In genomic region chr6:48474764-48475674, GRCh38 we compare ENCODE assay signal across 33 cellular contexts.
A peak's percentile ranks its signal among the peaks of the same experiment; 100 is the strongest.
DNase-seq lines count a peak whose midpoint lies in the region; ATAC-seq and TF ChIP-seq lines count a peak whose summit lies in the region.
"Had no signal": no experiment of that assay in that cellular context is flagged by ENCODE, and none has a peak within 500 bp of the region (broad histone marks: within the 10 kb centered on the region; RNA-seq: fewer than 3 reads in every experiment).

No MANE protein-coding gene starts in this region.

- H3K4me1 Mint-ChIP-seq in MCF 10A (ENCODE audit: insufficient read depth, unreplicated experiment) (no peaks in the 10 kb centered on the region), HFFc6 (ENCODE audit: low read depth) (no peaks in the 10 kb centered on the region)
- H3K4me1 Mint-ChIP-seq: activated naive CD4-positive, alpha-beta T cell treated with anti-CD3 and anti-CD28 coated beads, Interleukin-2, amount 10 ng/mL, durations not matched to agents 7 days and 5 days; CD14-positive monocyte; memory B cell had no signal

- no TSS peak for BruUV-seq in MCF 10A (replicated peaks; lab: Mats Ljungman, UMichigan)

- no peak overlapping the region for H2AFZ ChIP-seq in neuronal stem cell (ENCODE audit: low read length)
- H2AFZ ChIP-seq: hepatocyte, parathyroid adenoma had no signal

- H3K9me3 ChIP-seq in breast epithelium (no peaks in the 10 kb centered on the region), RWPE2 (ENCODE audit: severe bottlenecking) (no peaks in the 10 kb centered on the region), neuronal stem cell (replicated peaks in 1 of 2; ENCODE audit: control insufficient read depth in 2 of 2, insufficient read depth in 1 of 2, low read depth in 1 of 2, low read length in 2 of 2) (no peaks in the 10 kb centered on the region), psoas muscle (no peaks in the 10 kb centered on the region)
- H3K9me3 ChIP-seq: adrenal gland, gastrocnemius medialis, Peyer's patch, stomach, uterus had no signal

- H3K18ac ChIP-seq in neuronal stem cell (ENCODE audit: low read length) = no peak overlapping the region

- POLR2A ChIA-PET in MCF 10A (lab: Yijun Ruan, JAX) = no interaction called here

- no peak overlapping the region for H3K9ac ChIP-seq in neuronal stem cell (ENCODE audit: low read depth, low read length, poor library complexity)
- H3K9ac ChIP-seq: parathyroid adenoma had no signal

- H2BK5ac ChIP-seq in neuronal stem cell (ENCODE audit: low read length) = no peak overlapping the region

- peak overlapping the region; percentile 24 for H2AK5ac ChIP-seq in neuronal stem cell (ENCODE audit: low read depth, low read length)

- no CpG with 5 or more reads among the region's 3 CpGs for WGBS in neuronal stem cell (ENCODE audit: extremely low coverage in 2 of 2, insufficient read length in 2 of 2, insufficient replicate concordance in 1 of 2), 2 donors
- 60 to 81% (median 77%) methylated on average over 3 of the region's 3 CpGs for WGBS in psoas muscle, 3 donors
- WGBS in lower leg skin, 2 donors = 72 to 74% methylated on average over 3 of the region's 3 CpGs

- no peak overlapping the region for H3K4me3 ChIP-seq in breast epithelium
- H3K4me3 ChIP-seq in RWPE2 (ENCODE audit: severe bottlenecking) = no peak overlapping the region
- no peak overlapping the region for H3K4me3 ChIP-seq in fibroblast of mammary gland (ENCODE audit: control insufficient read depth, low read depth, low read length)
- H3K4me3 ChIP-seq in neuronal stem cell (ENCODE audit: low read length in 2 of 2) = no peak overlapping the region
- no peak overlapping the region for H3K4me3 ChIP-seq in psoas muscle
- H3K4me3 ChIP-seq in lower leg skin (ENCODE audit: low read depth, poor library complexity, severe bottlenecking) = no peak overlapping the region
- H3K4me3 ChIP-seq: adrenal gland, gastrocnemius medialis, hepatocyte, Peyer's patch, stomach, uterus had no signal

- ATAC-seq in RWPE2 (ENCODE audit: low read depth) (peak; percentile 42; the same call in 1 of the 3 replicates), psoas muscle (no peak)
- ATAC-seq: activated CD8-positive, alpha-beta T cell treated with anti-CD3 and anti-CD28 coated beads, Interleukin-2, amount 10 ng/mL, durations not matched to agents 7 days and 5 days; gastrocnemius medialis; left colon; sciatic nerve had no signal

- no peak overlapping the region for H3K23ac ChIP-seq in neuronal stem cell (ENCODE audit: low read depth, low read length, poor library complexity)

- H3K27me3 Mint-ChIP-seq in MCF 10A (ENCODE audit: insufficient read depth, unreplicated experiment) = no peaks in the 10 kb centered on the region
- H3K27me3 Mint-ChIP-seq in HFFc6 (ENCODE audit: insufficient read depth) = no peaks in the 10 kb centered on the region; the same call in 1 of the 2 replicates
- H3K27me3 Mint-ChIP-seq: activated naive CD4-positive, alpha-beta T cell treated with anti-CD3 and anti-CD28 coated beads, Interleukin-2, amount 10 ng/mL, durations not matched to agents 7 days and 5 days; memory B cell had no signal

- H3K27ac ChIP-seq in breast epithelium (no peak overlapping the region), RWPE2 (ENCODE audit: poor library complexity, severe bottlenecking) (no peak overlapping the region), neuronal stem cell (replicated peaks; ENCODE audit: low read length) (no peak overlapping the region), psoas muscle (no peak overlapping the region)
- H3K27ac ChIP-seq: adrenal gland, brain microvascular endothelial cell, gastrocnemius medialis, hepatocyte, parathyroid adenoma, Peyer's patch, stomach, uterus had no signal

- no peak overlapping the region for H3K4me2 ChIP-seq in neuronal stem cell (ENCODE audit: insufficient read depth, low read length, poor library complexity, severe bottlenecking)
- H3K4me2 ChIP-seq: hepatocyte had no signal

- CTCF ChIA-PET in MCF 10A (lab: Yijun Ruan, JAX) = no interaction called here

- H4K8ac ChIP-seq in neuronal stem cell (ENCODE audit: low read depth, low read length) = no peak overlapping the region

- H3K14ac ChIP-seq in neuronal stem cell (ENCODE audit: low read length) = no peak overlapping the region

- H2BK120ac ChIP-seq in neuronal stem cell (ENCODE audit: low read depth, low read length) = no peak overlapping the region

- H3K27ac Mint-ChIP-seq in MCF 10A (ENCODE audit: low read depth, unreplicated experiment) (no peak overlapping the region), HFFc6 (no peak overlapping the region)
- H3K27ac Mint-ChIP-seq: activated CD8-positive, alpha-beta T cell treated with anti-CD3 and anti-CD28 coated beads, Interleukin-2, amount 10 ng/mL, durations not matched to agents 7 days and 5 days; activated naive CD4-positive, alpha-beta T cell treated with anti-CD3 and anti-CD28 coated beads, Interleukin-2, amount 10 ng/mL, durations not matched to agents 7 days and 5 days; CD14-positive monocyte; memory B cell had no signal

- no peaks in the 10 kb centered on the region for H3K27me3 ChIP-seq in breast epithelium
- H3K27me3 ChIP-seq in RWPE2 (ENCODE audit: insufficient read depth, poor library complexity, severe bottlenecking) = no peaks in the 10 kb centered on the region
- no peaks in the 10 kb centered on the region for H3K27me3 ChIP-seq in neuronal stem cell (ENCODE audit: control insufficient read depth in 3 of 3, insufficient read depth in 3 of 3, low read depth in 1 of 3, low read length in 3 of 3)
- H3K27me3 ChIP-seq in psoas muscle (ENCODE audit: insufficient read depth in 3 of 3, low read length in 2 of 3) = no peaks in the 10 kb centered on the region
- H3K27me3 ChIP-seq: adrenal gland, brain microvascular endothelial cell, gastrocnemius medialis, hepatocyte, Peyer's patch, stomach, uterus had no signal

- H3K9me3 Mint-ChIP-seq in MCF 10A (ENCODE audit: unreplicated experiment) = no peaks in the 10 kb centered on the region
- no peaks in the 10 kb centered on the region for H3K9me3 Mint-ChIP-seq in HFFc6
- H3K9me3 Mint-ChIP-seq: activated naive CD4-positive, alpha-beta T cell treated with anti-CD3 and anti-CD28 coated beads, Interleukin-2, amount 10 ng/mL, durations not matched to agents 7 days and 5 days; H9; neural crest cell had no signal

- no peak overlapping the region for H2BK15ac ChIP-seq in neuronal stem cell (ENCODE audit: low read length)

- H3K36me3 Mint-ChIP-seq in MCF 10A (ENCODE audit: insufficient read depth, unreplicated experiment) = no peaks in the 10 kb centered on the region
- H3K36me3 Mint-ChIP-seq in HFFc6 (ENCODE audit: low read depth) = no peaks in the 10 kb centered on the region
- H3K36me3 Mint-ChIP-seq: activated naive CD4-positive, alpha-beta T cell treated with anti-CD3 and anti-CD28 coated beads, Interleukin-2, amount 10 ng/mL, durations not matched to agents 7 days and 5 days; CD14-positive monocyte; memory B cell had no signal

- no peak for TF ChIP-seq CTCF in MCF 10A (IDR thresholded peaks at IDR 0.05; ENCODE audit: unreplicated experiment)
- no peak for TF ChIP-seq CTCF in breast epithelium (IDR thresholded peaks at IDR 0.05)
- no peak for TF ChIP-seq CTCF in RWPE2 (IDR thresholded peaks at IDR 0.05; ENCODE audit: poor library complexity, severe bottlenecking)
- no peak for TF ChIP-seq CTCF in fibroblast of mammary gland (conservative IDR thresholded peaks at IDR 0.05; ENCODE audit: control insufficient read depth, insufficient read depth, low read depth, low read length)
- no peak for TF ChIP-seq CTCF in psoas muscle (IDR thresholded peaks at IDR 0.05)
- no peak for TF ChIP-seq CTCF in lower leg skin (IDR thresholded peaks at IDR 0.05)
- TF ChIP-seq CTCF in HFFc6 (IDR thresholded peaks at IDR 0.05) = no peak

- no peak overlapping the region for H2BK12ac ChIP-seq in neuronal stem cell (ENCODE audit: low read length)

- no peaks in the 10 kb centered on the region for H3K79me1 ChIP-seq in neuronal stem cell (ENCODE audit: low read depth, low read length)

- H3K36me3 ChIP-seq in breast epithelium (no peaks in the 10 kb centered on the region), RWPE2 (ENCODE audit: low read depth) (no peaks in the 10 kb centered on the region), neuronal stem cell (replicated peaks in 1 of 2; ENCODE audit: control insufficient read depth in 2 of 2, insufficient read depth in 2 of 2, low read length in 2 of 2) (no peaks in the 10 kb centered on the region), psoas muscle (ENCODE audit: insufficient read depth in 1 of 2, low read depth in 1 of 2) (no peaks in the 10 kb centered on the region)
- H3K36me3 ChIP-seq: adrenal gland, brain microvascular endothelial cell, gastrocnemius medialis, Peyer's patch, stomach, uterus had no signal

- no peak overlapping the region for H3K4me3 Mint-ChIP-seq in MCF 10A (ENCODE audit: unreplicated experiment)
- no peak overlapping the region for H3K4me3 Mint-ChIP-seq in HFFc6
- H3K4me3 Mint-ChIP-seq: activated CD8-positive, alpha-beta T cell treated with anti-CD3 and anti-CD28 coated beads, Interleukin-2, amount 10 ng/mL, durations not matched to agents 7 days and 5 days; activated naive CD4-positive, alpha-beta T cell treated with anti-CD3 and anti-CD28 coated beads, Interleukin-2, amount 10 ng/mL, durations not matched to agents 7 days and 5 days; CD14-positive monocyte; H9; memory B cell; neural crest cell had no signal

- peak; percentile 5 for DNase-seq in MCF 10A (ENCODE audit: unreplicated experiment)
- no peak for DNase-seq in breast epithelium (ENCODE audit: low spot score in 2 of 2)
- no peak for DNase-seq in RWPE2 (ENCODE audit: low spot score)
- DNase-seq in fibroblast of mammary gland (ENCODE audit: low read depth) = peak; percentile 17
- DNase-seq in neuronal stem cell (ENCODE audit: low spot score) = no peak
- DNase-seq in psoas muscle = no peak
- DNase-seq in lower leg skin (ENCODE audit: low spot score in 2 of 2) = no peak
- no peak for DNase-seq in HFFc6
- DNase-seq: 8988T; activated CD8-positive, alpha-beta T cell treated with anti-CD3 and anti-CD28 coated beads, Interleukin-2, amount 10 ng/mL, durations not matched to agents 7 days and 5 days; activated naive CD4-positive, alpha-beta T cell treated with anti-CD3 and anti-CD28 coated beads, Interleukin-2, amount 10 ng/mL, durations not matched to agents 7 days and 5 days; adrenal gland; brain microvascular endothelial cell; DMS79 treated with DMSO at 0.1 percent for 48 hours; gastrocnemius medialis; GDM1; H9; left colon; NCI-H1092; NCI-H187 treated with DMSO at 0.1 percent for 48 hours; NCI-H2171 treated with DMSO at 0.1 percent for 48 hours; NCI-H524 treated with DMSO at 0.1 percent for 48 hours; Peyer's patch; stimulated activated CD4-positive, alpha-beta T cell treated with anti-CD3 and anti-CD28 coated beads, Interleukin-2, amount 100 ng/mL, for 48 hours; stomach; SW 1271; uterus had no signal

- H3K4me1 ChIP-seq in breast epithelium (no peaks in the 10 kb centered on the region), RWPE2 (ENCODE audit: insufficient read depth, poor library complexity, severe bottlenecking) (no peaks in the 10 kb centered on the region), neuronal stem cell (ENCODE audit: control insufficient read depth in 2 of 2, insufficient read depth in 1 of 2, low read depth in 1 of 2, low read length in 2 of 2) (no peaks in the 10 kb centered on the region), psoas muscle (no peaks in the 10 kb centered on the region)
- H3K4me1 ChIP-seq: adrenal gland, gastrocnemius medialis, parathyroid adenoma, Peyer's patch, stomach, uterus had no signal

- intact Hi-C loops in MCF 10A (cut with micrococcal nuclease) = no loop called here
- intact Hi-C loops in breast epithelium (cut with DNase I; ENCODE audit: low total_unique reads) = no loop called here
- intact Hi-C loops in psoas muscle (cut with DNase I) = no loop called here
- intact Hi-C loops in lower leg skin (cut with DNase I; ENCODE audit: low total_unique reads) = loop anchor here (5.0 kb wide), 1 partner anchor 1548 kb away; no protein-coding TSS in a partner anchor

- H4K91ac ChIP-seq in neuronal stem cell (ENCODE audit: low read depth, low read length, poor library complexity) = no peak overlapping the region

- TF ChIP-seq POLR2A in breast epithelium (IDR thresholded peaks at IDR 0.05) = no peak
- TF ChIP-seq POLR2A in lower leg skin (IDR thresholded peaks at IDR 0.05) = no peak

- H3K4ac ChIP-seq in neuronal stem cell (ENCODE audit: low read length) = no peak overlapping the region

Comparison
In these comparisons a context has a peak if more than half of its experiments do, and no peak if none do; other contexts are left out.
1. DNase-seq: peak in MCF 10A (single experiment) and fibroblast of mammary gland (single experiment); none in breast epithelium (0 of 2), RWPE2 (single experiment), neuronal stem cell (single experiment), psoas muscle (0 of 2), lower leg skin (0 of 2) and HFFc6 (single experiment).